Comparison of ENCODE assay signal across 9 cellular contexts in genomic region chr6:5723905-5724691, GRCh38.
DNase-seq lines count a peak whose midpoint lies in the region; ATAC-seq, FAIRE-seq and TF ChIP-seq lines count a peak whose summit lies in the region.
"Had no signal": no experiment of that assay in that cellular context is flagged by ENCODE, and none has a peak within 500 bp of the region (broad histone marks: within the 10 kb centered on the region; RNA-seq: fewer than 3 reads in every experiment).

No MANE protein-coding gene starts in this region.

- peak; percentile 98 for ATAC-seq in HG02852 (IDR thresholded peaks at IDR 0.05; ENCODE audit: unreplicated experiment)
- ATAC-seq in right lobe of liver: peak; percentile 61 to 86 (median 76)

- H3K27me3 ChIP-seq in right lobe of liver: no peaks in the 10 kb centered on the region

- 74% methylated on average over 8 of the region's 19 CpGs for WGBS in right lobe of liver (ENCODE audit: insufficient coverage, low coverage, low lambda C conversion rate, missing lambda C conversion rate)

- peak overlapping the region; percentile 65 for H3K27ac Mint-ChIP-seq in T-helper 1 cell treated with Interleukin-12 subunit alpha and Interleukin-12 subunit beta and Interleukin-4 antibody, amounts not matched to agents 30 μg/mL and 1 μg/mL, for 36 hours

- H3K36me3 Mint-ChIP-seq in T-helper 1 cell treated with Interleukin-12 subunit alpha and Interleukin-12 subunit beta and Interleukin-4 antibody, amounts not matched to agents 30 μg/mL and 1 μg/mL, for 36 hours (ENCODE audit: low read depth): no peaks in the 10 kb centered on the region

- peak overlapping the region; percentile 64 for H3K4me3 Mint-ChIP-seq in T-helper 1 cell treated with Interleukin-12 subunit alpha and Interleukin-12 subunit beta and Interleukin-4 antibody, amounts not matched to agents 30 μg/mL and 1 μg/mL, for 36 hours

- no peak overlapping the region for H3K4me3 ChIP-seq in right lobe of liver

- H3K27ac ChIP-seq in right lobe of liver: no peak overlapping the region
- H3K27ac ChIP-seq: 22Rv1 had no signal

- DNase-seq in T-helper 1 cell (no peak), RPMI8226 (peak; percentile 93), right lobe of liver (no peak), frontal cortex (ENCODE audit: low spot score in 2 of 2) (no peak), LoVo (ENCODE audit: low spot score) (no peak), activated gamma-delta T cell (lab: John Stamatoyannopoulos, UW) (no peak)

- TF ChIP-seq CTCF in right lobe of liver (IDR thresholded peaks at IDR 0.05): no peak

- no peak for FAIRE-seq in frontal cortex (lab: Jason Lieb, UNC)

- H3K27me3 Mint-ChIP-seq in T-helper 1 cell treated with Interleukin-12 subunit alpha and Interleukin-12 subunit beta and Interleukin-4 antibody, amounts not matched to agents 30 μg/mL and 1 μg/mL, for 36 hours (ENCODE audit: low read depth): no peaks in the 10 kb centered on the region

- TF ChIP-seq POLR2A in right lobe of liver (IDR thresholded peaks at IDR 0.05): no peak

- H3K4me1 ChIP-seq in right lobe of liver: no peaks in the 10 kb centered on the region

- intact Hi-C loops in right lobe of liver (cut with DNase I): no loop called here

- no peaks in the 10 kb centered on the region for H3K36me3 ChIP-seq in right lobe of liver

- no peaks in the 10 kb centered on the region for H3K9me3 ChIP-seq in right lobe of liver

- no peaks in the 10 kb centered on the region for H3K9me3 Mint-ChIP-seq in T-helper 1 cell treated with Interleukin-12 subunit alpha and Interleukin-12 subunit beta and Interleukin-4 antibody, amounts not matched to agents 30 μg/mL and 1 μg/mL, for 36 hours

- peaks cover 8% of the 10 kb centered on the region for H3K4me1 Mint-ChIP-seq in T-helper 1 cell treated with Interleukin-12 subunit alpha and Interleukin-12 subunit beta and Interleukin-4 antibody, amounts not matched to agents 30 μg/mL and 1 μg/mL, for 36 hours (ENCODE audit: low read depth)
